ENCODE assay signal across 27 cellular contexts in the genomic region with DNA sequence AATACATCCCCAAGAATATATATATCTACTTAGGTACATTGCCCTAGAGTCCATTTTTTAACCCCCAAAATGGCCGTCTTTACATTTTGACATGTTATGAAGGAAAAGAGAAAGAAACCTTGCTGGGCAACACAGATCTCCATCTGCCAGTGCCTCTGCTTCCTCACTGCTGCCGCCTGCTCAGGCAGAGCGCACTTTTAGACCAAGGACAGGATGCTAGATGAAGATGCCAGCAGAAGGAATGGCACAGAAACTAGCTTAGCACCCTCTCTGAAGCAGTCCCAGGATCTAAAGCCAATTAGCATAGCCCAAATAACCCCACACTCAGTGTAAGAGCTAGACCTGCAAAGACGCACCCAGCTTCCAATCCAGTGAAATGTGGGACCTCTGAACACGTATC.
"Had no signal": no experiment of that assay in that cellular context is flagged by ENCODE, and none has a peak within 500 bp of the region (broad histone marks: within the 10 kb centered on the region; RNA-seq: fewer than 3 reads in every experiment).

No MANE protein-coding gene starts in this region.

- ATAC-seq: foreskin keratinocyte; gastroesophageal sphincter; mucosa of descending colon; natural killer cell treated with Interleukin-12 subunit alpha and Interleukin-12 subunit beta and Interleukin-15 and Interleukin-18, amount 100 ng/mL, for 72 hours; stimulated activated effector memory CD8-positive, alpha-beta T cell treated with anti-CD3 and anti-CD28 coated beads, Interleukin-12 subunit alpha, Interleukin-12 subunit beta, amount 100 ng/mL, for 72 hours had no signal

- H3K27ac ChIP-seq: coronary artery, esophagus muscularis mucosa, foreskin keratinocyte, gastroesophageal sphincter, parathyroid adenoma, prostate gland, right atrium auricular region, sigmoid colon, stomach, thyroid gland had no signal

- H3K27me3 ChIP-seq: esophagus muscularis mucosa, gastroesophageal sphincter, right atrium auricular region, sigmoid colon, stomach, thyroid gland had no signal

- H2AFZ ChIP-seq: parathyroid adenoma had no signal

- H3K4me1 Mint-ChIP-seq: mesothelial cell of epicardium; stimulated activated effector memory CD8-positive, alpha-beta T cell treated with anti-CD3 and anti-CD28 coated beads, Interleukin-12 subunit alpha, Interleukin-12 subunit beta, amount 100 ng/mL, for 72 hours had no signal

- H3K4me3 ChIP-seq: coronary artery, esophagus muscularis mucosa, gastroesophageal sphincter, mucosa of descending colon, prostate gland, right atrium auricular region, sigmoid colon, stomach, thyroid gland had no signal

- H3K4me3 Mint-ChIP-seq: immature natural killer cell; mesothelial cell of epicardium; naive B cell; natural killer cell treated with Interleukin-12 subunit alpha and Interleukin-12 subunit beta and Interleukin-15 and Interleukin-18, amount 100 ng/mL, for 72 hours; neural crest cell; stimulated activated effector memory CD8-positive, alpha-beta T cell treated with anti-CD3 and anti-CD28 coated beads, Interleukin-12 subunit alpha, Interleukin-12 subunit beta, amount 100 ng/mL, for 72 hours; type B pancreatic cell had no signal

- H3K9ac ChIP-seq: parathyroid adenoma had no signal

- H3K27ac Mint-ChIP-seq: mesothelial cell of epicardium; natural killer cell treated with Interleukin-12 subunit alpha and Interleukin-12 subunit beta and Interleukin-15 and Interleukin-18, amount 100 ng/mL, for 72 hours; stimulated activated effector memory CD8-positive, alpha-beta T cell treated with anti-CD3 and anti-CD28 coated beads, Interleukin-12 subunit alpha, Interleukin-12 subunit beta, amount 100 ng/mL, for 72 hours had no signal

- DNase-seq: dermis blood vessel endothelial cell; effector memory CD4-positive, alpha-beta T cell; foreskin keratinocyte; hypothalamus; immature natural killer cell; islet precursor cell; kidney glomerular epithelial cell; mesenchymal stem cell; mucosa of descending colon; naive B cell; sigmoid colon; stimulated activated CD4-positive, alpha-beta T cell treated with anti-CD3 and anti-CD28 coated beads, Interleukin-2, amount 100 ng/mL, for 24 hours; stimulated activated CD4-positive, alpha-beta T cell treated with anti-CD3 and anti-CD28 coated beads, Interleukin-4, amount 100 ng/mL, for 24 hours; stimulated activated naive CD4-positive, alpha-beta T cell treated with Interleukin-2 at 50 U/mL for 16 hours; stomach; thyroid gland had no signal

- H3K36me3 Mint-ChIP-seq: immature natural killer cell; mesothelial cell of epicardium; naive B cell; natural killer cell treated with Interleukin-12 subunit alpha and Interleukin-12 subunit beta and Interleukin-15 and Interleukin-18, amount 100 ng/mL, for 72 hours; stimulated activated effector memory CD8-positive, alpha-beta T cell treated with anti-CD3 and anti-CD28 coated beads, Interleukin-12 subunit alpha, Interleukin-12 subunit beta, amount 100 ng/mL, for 72 hours; type B pancreatic cell had no signal

- H3K4me1 ChIP-seq: foreskin keratinocyte, parathyroid adenoma, prostate gland had no signal

- H3K9me3 Mint-ChIP-seq: immature natural killer cell; mesothelial cell of epicardium; naive B cell; natural killer cell treated with Interleukin-12 subunit alpha and Interleukin-12 subunit beta and Interleukin-15 and Interleukin-18, amount 100 ng/mL, for 72 hours; neural crest cell; stimulated activated effector memory CD8-positive, alpha-beta T cell treated with anti-CD3 and anti-CD28 coated beads, Interleukin-12 subunit alpha, Interleukin-12 subunit beta, amount 100 ng/mL, for 72 hours; type B pancreatic cell had no signal

- H3K36me3 ChIP-seq: esophagus muscularis mucosa, gastroesophageal sphincter, prostate gland, right atrium auricular region, sigmoid colon, stomach, thyroid gland had no signal

- H3K9me3 ChIP-seq: esophagus muscularis mucosa, gastroesophageal sphincter, mucosa of descending colon, prostate gland, right atrium auricular region, sigmoid colon, stomach, thyroid gland had no signal
